In genomic region chr5:60578295-60578694, GRCh38 we compare ENCODE assay signal across 15 cellular contexts.
A peak's percentile ranks its signal among the peaks of the same experiment; 100 is the strongest.
DNase-seq lines count a peak whose midpoint lies in the region; ATAC-seq and TF ChIP-seq lines count a peak whose summit lies in the region.
"Had no signal": no experiment of that assay in that cellular context is flagged by ENCODE, and none has a peak within 500 bp of the region (broad histone marks: within the 10 kb centered on the region; RNA-seq: fewer than 3 reads in every experiment).

No MANE protein-coding gene starts in this region.

- H3K4me3 Mint-ChIP-seq in immature natural killer cell, result no peak overlapping the region
- H3K4me3 Mint-ChIP-seq: CD8-positive, alpha-beta T cell had no signal

- no peak overlapping the region for H3K4me3 ChIP-seq in HL-60 (replicated peaks; ENCODE audit: insufficient read depth, low read length)

- peaks cover 10 to 23% (median 18%) of the 10 kb centered on the region in 6 donors for H3K9me3 Mint-ChIP-seq in immature natural killer cell

- H3K27ac Mint-ChIP-seq in immature natural killer cell, result no peak overlapping the region
- H3K27ac Mint-ChIP-seq: CD8-positive, alpha-beta T cell had no signal

- TF ChIP-seq CTCF in HL-60 (IDR thresholded peaks at IDR 0.05; ENCODE audit: insufficient read depth, low read length), result no peak

- H3K4me1 Mint-ChIP-seq in immature natural killer cell, result peaks cover 4% of the 10 kb centered on the region in 2 donors

- DNase-seq in HL-60 (ENCODE audit: low read depth in 1 of 2, low spot score in 1 of 2) (peak in 1 of 2 experiments; percentile 37), Kasumi-1 (lab: John Stamatoyannopoulos, UW) (peak; percentile 35 to 46), SK-MEL-5 (ENCODE audit: low read depth, low spot score) (peak; percentile 7), immature natural killer cell (peak; percentile 31 to 44 (median 39)), GM19238 (ENCODE audit: insufficient read length, low spot score) (no peak)
- DNase-seq: CD8-positive, alpha-beta T cell; HCEC 1CT; NCI-H1048; NCI-H146; NCI-H2081 treated with DMSO at 0.1 percent for 48 hours; NCI-H446 had no signal

- peaks cover 0 to 14% (median 0%) of the 10 kb centered on the region in 3 donors for H3K36me3 Mint-ChIP-seq in immature natural killer cell
- H3K36me3 Mint-ChIP-seq: CD8-positive, alpha-beta T cell had no signal

- in situ Hi-C loops in SK-MEL-5 (cut with HindIII; ENCODE audit: low pct_unique_long_range_greater_than_20kb, low sequenced_read_pairs), result no loop called here

- H3K27me3 Mint-ChIP-seq in immature natural killer cell (ENCODE audit: low read depth in 3 of 3), result peaks cover 0 to 6% (median 0%) of the 10 kb centered on the region in 3 donors

- peak overlapping the region; percentile 48 for H3K27ac ChIP-seq in HL-60 (replicated peaks)

- H3K27me3 ChIP-seq in HL-60 (ENCODE audit: insufficient read depth, poor library complexity, severe bottlenecking), result no peaks in the 10 kb centered on the region

- ATAC-seq in GM19035 (IDR thresholded peaks at IDR 0.05; ENCODE audit: unreplicated experiment) (no peak), HG03442 (IDR thresholded peaks at IDR 0.05; ENCODE audit: unreplicated experiment) (no peak)
- ATAC-seq: CD8-positive, alpha-beta T cell; Panc1; Right ventricle myocardium inferior had no signal
